Comparison of ENCODE assay signal across 8 cellular contexts in genomic region chr5:37248970-37249819, GRCh38. TPM values are rescaled to one million over a fixed set of nuclear protein-coding genes. Genes with fewer than 3 reads are reported as not detected.
DNase-seq lines count a peak whose midpoint lies in the region; ATAC-seq and TF ChIP-seq lines count a peak whose summit lies in the region.

CPLANE1 (minus strand) TSS chr5:37249376; CDS start chr5:37247698, 1,678 bp downstream.

- intact Hi-C loops in left ventricle myocardium superior (cut with micrococcal nuclease): no loop called here
- intact Hi-C loops in vagina (cut with DNase I): no loop called here

- H3K4me1 Mint-ChIP-seq in T-cell: peaks cover 15 to 21% (median 20%) of the 10 kb centered on the region in 3 donors

- no peaks in the 10 kb centered on the region for H3K9me3 ChIP-seq in vagina

- H3K4me3 Mint-ChIP-seq in T-cell: peak within 1 kb of the TSS; percentile 85 to 93 (median 87)

- ATAC-seq in T-cell (replicated peaks in 1 of 4) (peak; percentile 84 to 89 (median 88)), left ventricle myocardium superior (peak; percentile 99)

- no peaks in the 10 kb centered on the region for H3K27me3 ChIP-seq in vagina

- TF ChIP-seq POLR2A in GM10847 (IDR thresholded peaks at IDR 0.05; ENCODE audit: extremely low read depth, insufficient read length): peak; percentile 73
- peak in 1 of 2 donors; percentile 4 for TF ChIP-seq POLR2A in vagina (IDR thresholded peaks at IDR 0.05)

- H3K36me3 ChIP-seq in vagina: no peaks in the 10 kb centered on the region

- H3K4me3 ChIP-seq in HFF-Myc (replicated peaks; ENCODE audit: low read depth, low read length) (peak within 1 kb of the TSS; percentile 80), vagina (peak within 1 kb of the TSS; percentile 78 to 83)

- peak within 1 kb of the TSS; percentile 20 to 86 for H3K27ac Mint-ChIP-seq in T-cell

- CTCF ChIA-PET in T-cell (lab: Charles Lee): no interaction called here

- peak within 1 kb of the TSS; percentile 91 for H3K27ac ChIP-seq in vagina

- no peaks in the 10 kb centered on the region for H3K27me3 Mint-ChIP-seq in T-cell

- TF ChIP-seq CTCF in HFF-Myc (IDR thresholded peaks at IDR 0.05; ENCODE audit: low read depth, low read length, missing control alignments) (no peak), vagina (IDR thresholded peaks at IDR 0.05) (no peak)

- H3K36me3 Mint-ChIP-seq in T-cell: no peaks in the 10 kb centered on the region

- POLR2A ChIA-PET in T-cell (lab: Charles Lee): interaction anchor here in 1 of 2 donors (0.5 kb wide), 1 partner anchor 190 kb away, joined by 5 read pairs; no protein-coding TSS in a partner anchor

- peaks cover 0 to under 1% (median 0%) of the 10 kb centered on the region in 3 donors for H3K9me3 Mint-ChIP-seq in T-cell

- peaks cover 22% of the 10 kb centered on the region for H3K4me1 ChIP-seq in vagina

- DNase-seq in HFF-Myc (ENCODE audit: extremely low read depth, low read depth): peak; percentile 14
- peak; percentile 77 for DNase-seq in NCI-H1092 (lab: John Stamatoyannopoulos, UW)
- DNase-seq in T-cell: peak in 33 of 34 experiments; percentile 13 to 65 (median 43)
- peak in 55 of 56 donors; percentile 9 to 91 (median 68) for DNase-seq in amygdala (lab: John Stamatoyannopoulos, UW)
- DNase-seq in left ventricle myocardium superior: peak; percentile 92
- peak; percentile 33 for DNase-seq in pulmonary artery endothelial cell (ENCODE audit: low read depth, low spot score)
- DNase-seq in vagina (ENCODE audit: extremely low spot score in 2 of 2): no peak

RNA-seq across cellular contexts. Expression of gene CPLANE1, which starts in this region (rescaled TPM):
- total RNA-seq in T-cell (1 to 10 TPM; 5.1 to 9.4 (median 7.7) TPM), left ventricle myocardium superior (10.3 TPM), pulmonary artery endothelial cell (10.0 and 15.3 TPM in 2 replicates), vagina (26.5 TPM)

Comparison
In these comparisons a context has a peak if more than half of its experiments do, and no peak if none do; other contexts are left out.
1. DNase-seq: peak in HFF-Myc (single experiment), NCI-H1092 (single experiment), T-cell (33 of 34), amygdala (55 of 56), left ventricle myocardium superior (single experiment) and pulmonary artery endothelial cell (single experiment); none in vagina (0 of 2).